In the genomic region with DNA sequence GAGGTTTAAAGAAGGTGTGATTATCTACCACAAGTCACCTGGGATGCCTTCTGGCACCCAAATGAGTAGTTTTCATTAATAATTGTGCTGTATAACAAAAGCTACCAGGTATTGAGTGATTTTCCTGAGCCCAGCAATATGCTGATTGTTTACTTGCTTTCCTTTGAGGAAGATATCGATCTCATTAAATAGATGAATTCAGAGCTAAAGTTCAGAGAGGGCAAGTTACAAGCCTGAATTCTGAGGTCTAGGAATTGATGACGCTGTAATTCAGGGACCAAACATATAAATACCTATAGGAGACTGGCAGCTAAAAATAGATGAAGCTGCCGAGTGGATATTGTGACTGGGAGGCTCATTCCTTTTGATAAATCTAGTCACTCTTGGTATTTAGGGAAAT, we compare ENCODE assay signal across 10 cellular contexts. TPM values are rescaled to one million over a fixed set of nuclear protein-coding genes. Genes with fewer than 3 reads are reported as not detected.
DNase-seq lines count a peak whose midpoint lies in the region; ATAC-seq, FAIRE-seq and TF ChIP-seq lines count a peak whose summit lies in the region.
"Had no signal": no experiment of that assay in that cellular context is flagged by ENCODE, and none has a peak within 500 bp of the region (broad histone marks: within the 10 kb centered on the region; RNA-seq: fewer than 3 reads in every experiment).

No MANE protein-coding gene starts in this region.

- no peak for FAIRE-seq in HTR-8/SVneo (lab: Jason Lieb, UNC)

- TF ChIP-seq CTCF in cardiac muscle cell (IDR thresholded peaks at IDR 0.05; ENCODE audit: low read depth, low read length) (no peak), right atrium auricular region (IDR thresholded peaks at IDR 0.05) (no peak), OCI-LY7 (conservative IDR thresholded peaks at IDR 0.05; ENCODE audit: low read length) (no peak)

- H3K27ac ChIP-seq in cardiac muscle cell (no peak overlapping the region), right atrium auricular region (no peak overlapping the region), OCI-LY7 (ENCODE audit: low read depth, low read length, poor library complexity, severe bottlenecking) (no peak overlapping the region)
- H3K27ac ChIP-seq: BLaER1 treated with 17β-estradiol and CSF1 and Interleukin-3, amounts not matched to agents 10 nM and 100 nM; KMS-11 had no signal

- no TSS peak for BruUV-seq in OCI-LY7 (replicated peaks; lab: Mats Ljungman, UMichigan)

- H3K9me2 ChIP-seq in OCI-LY7 (ENCODE audit: insufficient read depth, low read length), result no peaks in the 10 kb centered on the region

- POLR2A ChIA-PET in OCI-LY7 (lab: Charles Lee), result interaction anchor here (0.6 to 1.1 kb wide), 4 partner anchors 12 to 698 kb away, joined by 3 to 5 read pairs (median 4); no protein-coding TSS in a partner anchor

- H3K36me3 ChIP-seq in cardiac muscle cell, result no peaks in the 10 kb centered on the region
- H3K36me3 ChIP-seq in right atrium auricular region, result no peaks in the 10 kb centered on the region
- peaks cover 48% of the 10 kb centered on the region for H3K36me3 ChIP-seq in OCI-LY7 (ENCODE audit: insufficient read depth, low read length)

- H3K4me3 ChIP-seq in cardiac muscle cell (no peak overlapping the region), right atrium auricular region (peak overlapping the region in 1 of 2 donors; percentile 88), OCI-LY7 (ENCODE audit: low read depth, low read length, poor library complexity, severe bottlenecking) (no peak overlapping the region)
- H3K4me3 ChIP-seq: BLaER1 treated with 17β-estradiol and CSF1 and Interleukin-3, amounts not matched to agents 10 nM and 100 nM had no signal

- peaks cover 45% of the 10 kb centered on the region for H3K79me2 ChIP-seq in OCI-LY7 (ENCODE audit: insufficient read depth, low read depth, low read length)

- no peaks in the 10 kb centered on the region for H4K20me1 ChIP-seq in OCI-LY7 (ENCODE audit: insufficient read depth, low read length)

- H3K27me3 ChIP-seq in cardiac muscle cell (no peaks in the 10 kb centered on the region), right atrium auricular region (no peaks in the 10 kb centered on the region)
- H3K27me3 ChIP-seq: BLaER1 treated with 17β-estradiol and CSF1 and Interleukin-3, amounts not matched to agents 10 nM and 100 nM had no signal

- DNase-seq in cardiac muscle cell (ENCODE audit: low read depth in 1 of 2, low spot score in 1 of 2) (peak; percentile 9 to 10), right atrium auricular region (ENCODE audit: low spot score) (no peak), OCI-LY7 (ENCODE audit: low spot score) (peak; percentile 36), fibroblast of peridontal ligament (ENCODE audit: extremely low read depth) (peak; percentile 29), retina (no peak), HTR-8/SVneo (ENCODE audit: insufficient read length, low spot score) (no peak), NCI-H226 (no peak)

- intact Hi-C loops in OCI-LY7 (cut with micrococcal nuclease; ENCODE audit: unreplicated experiment), result loop anchor here (5.0 kb wide), 5 partner anchors 369 to 1756 kb away; partner anchors contain the start of genes NCBP1 and TSTD2

- H3K4me1 ChIP-seq in cardiac muscle cell (ENCODE audit: low read depth), result peaks cover 6% of the 10 kb centered on the region
- peaks cover 0 to 16% of the 10 kb centered on the region in 2 donors for H3K4me1 ChIP-seq in right atrium auricular region
- peaks cover 8% of the 10 kb centered on the region for H3K4me1 ChIP-seq in OCI-LY7 (ENCODE audit: insufficient read depth, low read length, poor library complexity, severe bottlenecking)

- no peaks in the 10 kb centered on the region for H3K9me3 ChIP-seq in cardiac muscle cell (ENCODE audit: low read depth)
- no peaks in the 10 kb centered on the region for H3K9me3 ChIP-seq in right atrium auricular region
- no peaks in the 10 kb centered on the region for H3K9me3 ChIP-seq in OCI-LY7 (ENCODE audit: low read length)

- H3K4me2 ChIP-seq in OCI-LY7 (ENCODE audit: low read length), result no peak overlapping the region
- H3K4me2 ChIP-seq: BLaER1 treated with 17β-estradiol and CSF1 and Interleukin-3, amounts not matched to agents 10 nM and 100 nM; KMS-11 had no signal

- CTCF ChIA-PET in OCI-LY7 (lab: Charles Lee; ENCODE audit: unreplicated experiment), result interaction anchor here (0.9 kb wide), 1 partner anchor 39 kb away, joined by 3 read pairs; no protein-coding TSS in a partner anchor

- no peak for ATAC-seq in HG02610 (IDR thresholded peaks at IDR 0.05; ENCODE audit: unreplicated experiment)

- no peak overlapping the region for H2AFZ ChIP-seq in OCI-LY7 (ENCODE audit: low read length)

RNA-seq across cellular contexts. Expression of gene ERCC6L2, which starts 1.1 kb away (rescaled TPM):
- 52.5 and 52.7 TPM in 2 replicates for total RNA-seq in cardiac muscle cell
- 22.7 and 32.4 TPM in 2 replicates for polyA plus RNA-seq in cardiac muscle cell
- total RNA-seq in right atrium auricular region, result 10 to 100 TPM; 38.6 to 43.4 TPM
- total RNA-seq in OCI-LY7 (2014; rRNA removed; shearing (Covaris generic)), result 34.9 and 41.0 TPM in 2 replicates
- total RNA-seq in OCI-LY7 (2022), result 38.2 and 38.7 TPM in 2 replicates

Comparison
In these comparisons a context has a peak if more than half of its experiments do, and no peak if none do; other contexts are left out.
1. DNase-seq: peak in cardiac muscle cell (2 of 2), OCI-LY7 (single experiment) and fibroblast of peridontal ligament (single experiment); none in right atrium auricular region (single experiment), retina (single experiment), HTR-8/SVneo (single experiment) and NCI-H226 (single experiment).